8 cellular contexts compared by ENCODE assay signal in genomic region chr2:198314559-198315153, GRCh38.
A peak's percentile ranks its signal among the peaks of the same experiment; 100 is the strongest.
DNase-seq lines count a peak whose midpoint lies in the region; ATAC-seq, FAIRE-seq and TF ChIP-seq lines count a peak whose summit lies in the region.

No MANE protein-coding gene starts in this region.

- H3K27me3 ChIP-seq in keratinocyte (ENCODE audit: control insufficient read depth, extremely low read depth, insufficient read depth, low read length): no peaks in the 10 kb centered on the region
- H3K27me3 ChIP-seq in thyroid gland: no peaks in the 10 kb centered on the region

- WGBS in thyroid gland, 2 donors: 7 to 9% methylated on average over 8 of the region's 8 CpGs

- H3K4me1 ChIP-seq in keratinocyte (ENCODE audit: control insufficient read depth, extremely low read depth, insufficient read depth, low read length) (no peaks in the 10 kb centered on the region), thyroid gland (no peaks in the 10 kb centered on the region)

- no peaks in the 10 kb centered on the region for H3K9me1 ChIP-seq in keratinocyte (ENCODE audit: control insufficient read depth, extremely low read depth, insufficient read depth, low read length)

- no peaks in the 10 kb centered on the region for H3K9me3 ChIP-seq in keratinocyte (ENCODE audit: control insufficient read depth, low read depth, low read length)
- H3K9me3 ChIP-seq in thyroid gland: no peaks in the 10 kb centered on the region

- H3K27ac ChIP-seq in keratinocyte (ENCODE audit: control insufficient read depth, insufficient read depth, low read length) (no peak overlapping the region), thyroid gland (no peak overlapping the region)

- H3K79me2 ChIP-seq in keratinocyte (ENCODE audit: control insufficient read depth, insufficient read depth, low read length): no peaks in the 10 kb centered on the region

- intact Hi-C loops in thyroid gland (cut with DNase I): loop anchor here (10.0 kb wide), 1 partner anchor 1170 kb away; no protein-coding TSS in a partner anchor

- dilution Hi-C loops in keratinocyte (cut with MboI; ENCODE audit: extremely low pct_ligation_motif_present, low sequenced_read_pairs): no loop called here

- TF ChIP-seq POLR2A in thyroid gland (IDR thresholded peaks at IDR 0.05): no peak

- peak in 2 of 3 experiments; percentile 56 to 58 for TF ChIP-seq CTCF in keratinocyte (optimal IDR thresholded peaks at IDR 0.05 in 1 of 3, IDR thresholded peaks at IDR 0.05 in 1 of 3, conservative IDR thresholded peaks at IDR 0.05 in 1 of 3; ENCODE audit: extremely low read depth in 1 of 3, insufficient read depth in 2 of 3, low read length in 3 of 3)
- TF ChIP-seq CTCF in thyroid gland (IDR thresholded peaks at IDR 0.05): peak in 3 of 6 experiments; percentile 48 to 58 (median 49)

- in situ Hi-C loops in G401 (cut with HindIII; ENCODE audit: low sequenced_read_pairs): loop anchor here (25.0 kb wide), 1 partner anchor 1173 kb away; no protein-coding TSS in a partner anchor

- H3K4me3 ChIP-seq in keratinocyte (ENCODE audit: control insufficient read depth in 2 of 3, extremely low read depth in 1 of 3, insufficient read depth in 2 of 3, low read depth in 1 of 3, low read length in 3 of 3) (no peak overlapping the region), thyroid gland (replicated peaks in 1 of 3) (no peak overlapping the region)

- H2AFZ ChIP-seq in keratinocyte (ENCODE audit: control insufficient read depth, low read length): no peak overlapping the region

- H4K20me1 ChIP-seq in keratinocyte (ENCODE audit: control insufficient read depth, extremely low read depth, insufficient read depth, low read length): no peaks in the 10 kb centered on the region

- peak; percentile 68 for ATAC-seq in HG02678 (IDR thresholded peaks at IDR 0.05; ENCODE audit: unreplicated experiment)

- peak; percentile 60 for DNase-seq in G401 (ENCODE audit: low spot score)
- peak; percentile 84 for DNase-seq in NCI-H2227 (lab: John Stamatoyannopoulos, UW; ENCODE audit: unreplicated experiment)
- peak; percentile 54 for DNase-seq in amniotic stem cell (lab: John Stamatoyannopoulos, UW)
- DNase-seq in keratinocyte (ENCODE audit: low read depth, low spot score): no peak
- DNase-seq in urothelium cell line (ENCODE audit: low spot score): peak; percentile 30
- no peak for DNase-seq in thyroid gland
- no peak for DNase-seq in stimulated activated CD4-positive, alpha-beta T cell treated with anti-CD3 and anti-CD28 coated beads, Interleukin-1b, Interleukin-23, amount 100 ng/mL, for 48 hours

- no peaks in the 10 kb centered on the region for H3K36me3 ChIP-seq in keratinocyte (ENCODE audit: control insufficient read depth in 2 of 2, extremely low read depth in 1 of 2, insufficient read depth in 2 of 2, low read length in 2 of 2)
- no peaks in the 10 kb centered on the region for H3K36me3 ChIP-seq in thyroid gland

- H3K4me2 ChIP-seq in keratinocyte (ENCODE audit: control insufficient read depth, extremely low read depth, insufficient read depth, low read depth, low read length): no peak overlapping the region

- peak; percentile 79 for FAIRE-seq in keratinocyte (lab: Jason Lieb, UNC)
- FAIRE-seq in urothelium cell line (lab: Jason Lieb, UNC): no peak

- H3K9ac ChIP-seq in keratinocyte (ENCODE audit: control insufficient read depth, extremely low read depth, insufficient read depth, low read length): no peak overlapping the region

Comparison
In these comparisons a context has a peak if more than half of its experiments do, and no peak if none do; other contexts are left out.
1. DNase-seq: peak in G401 (single experiment), NCI-H2227 (single experiment), amniotic stem cell (single experiment) and urothelium cell line (single experiment); none in keratinocyte (single experiment), thyroid gland (0 of 2) and stimulated activated CD4-positive, alpha-beta T cell treated with anti-CD3 and anti-CD28 coated beads, Interleukin-1b, Interleukin-23, amount 100 ng/mL, for 48 hours (single experiment).